8 cellular contexts compared by ENCODE assay signal in genomic region chr1:17661546-17662157, GRCh38.
DNase-seq lines count a peak whose midpoint lies in the region; ATAC-seq and TF ChIP-seq lines count a peak whose summit lies in the region.

No MANE protein-coding gene starts in this region.

- H3K4me3 Mint-ChIP-seq in activated CD4-positive, alpha-beta memory T cell treated with anti-CD3 and anti-CD28 coated beads for 36 hours = no peak overlapping the region
- H3K4me3 Mint-ChIP-seq in endodermal cell = no peak overlapping the region
- H3K4me3 Mint-ChIP-seq in stimulated activated naive B cell treated with anti-CD40 and anti-IgM and Interleukin-4, amounts not matched to agents 10 μg/mL and 1 μg/mL and 100 μg/mL, for 72 hours = no peak overlapping the region

- no peak overlapping the region for H3K27ac ChIP-seq in endodermal cell (ENCODE audit: low read depth, low read length)

- H3K4me1 Mint-ChIP-seq in activated CD4-positive, alpha-beta memory T cell treated with anti-CD3 and anti-CD28 coated beads for 36 hours (ENCODE audit: low read depth) = no peaks in the 10 kb centered on the region
- H3K4me1 Mint-ChIP-seq in endodermal cell = no peaks in the 10 kb centered on the region
- H3K4me1 Mint-ChIP-seq in stimulated activated naive B cell treated with anti-CD40 and anti-IgM and Interleukin-4, amounts not matched to agents 10 μg/mL and 1 μg/mL and 100 μg/mL, for 72 hours = peaks cover 0 to 4% of the 10 kb centered on the region in 2 donors

- TF ChIP-seq CTCF in endodermal cell (conservative IDR thresholded peaks at IDR 0.05) = peak; percentile 94
- TF ChIP-seq CTCF in mucosa of descending colon (IDR thresholded peaks at IDR 0.05) = no peak

- DNase-seq in SIG-M5 treated with dmso at 0.1 percent for 504 hours (lab: John Stamatoyannopoulos, UW; ENCODE audit: unreplicated experiment) (peak; percentile 38), SIG-M5 (lab: John Stamatoyannopoulos, UW) (no peak), NCI-H128 (lab: John Stamatoyannopoulos, UW; ENCODE audit: unreplicated experiment) (peak; percentile 10), endodermal cell (peak; percentile 95), mucosa of descending colon (peak in 2 of 3 donors; percentile 51 to 67)
- DNase-seq in activated CD4-positive, alpha-beta memory T cell treated with anti-CD3 and anti-CD28 coated beads for 36 hours = peak; percentile 70
- peak; percentile 51 for DNase-seq in stimulated activated naive B cell treated with anti-CD40 and anti-IgM and Interleukin-4, amounts not matched to agents 10 μg/mL and 1 μg/mL and 100 μg/mL, for 72 hours

- no peaks in the 10 kb centered on the region for H3K36me3 Mint-ChIP-seq in activated CD4-positive, alpha-beta memory T cell treated with anti-CD3 and anti-CD28 coated beads for 36 hours
- H3K36me3 Mint-ChIP-seq in endodermal cell (ENCODE audit: low read depth) = peaks cover 2% of the 10 kb centered on the region
- H3K36me3 Mint-ChIP-seq in stimulated activated naive B cell treated with anti-CD40 and anti-IgM and Interleukin-4, amounts not matched to agents 10 μg/mL and 1 μg/mL and 100 μg/mL, for 72 hours = no peaks in the 10 kb centered on the region

- 62 to 64% methylated on average over 12 to 15 of the region's 15 CpGs for WGBS in endodermal cell (ENCODE audit: insufficient coverage in 1 of 2, insufficient read length in 1 of 2), 2 experiments

- H3K4me1 ChIP-seq in endodermal cell (ENCODE audit: control insufficient read depth, insufficient read depth, low read length) (no peaks in the 10 kb centered on the region), mucosa of descending colon (ENCODE audit: low read depth) (no peaks in the 10 kb centered on the region)

- H3K9me3 ChIP-seq in endodermal cell (ENCODE audit: control insufficient read depth, low read length) = no peaks in the 10 kb centered on the region
- no peaks in the 10 kb centered on the region for H3K9me3 ChIP-seq in mucosa of descending colon

- POLR2A ChIA-PET in activated CD4-positive, alpha-beta memory T cell treated with anti-CD3 and anti-CD28 coated beads for 36 hours (lab: Charles Lee) = no interaction called here

- no peaks in the 10 kb centered on the region for H3K27me3 ChIP-seq in endodermal cell (ENCODE audit: control insufficient read depth, insufficient read depth, low read length, poor library complexity, severe bottlenecking)

- H3K36me3 ChIP-seq in endodermal cell (ENCODE audit: control insufficient read depth, insufficient read depth, low read length) (no peaks in the 10 kb centered on the region), mucosa of descending colon (ENCODE audit: low read depth) (peaks cover 14% of the 10 kb centered on the region)

- no peak overlapping the region for H3K27ac Mint-ChIP-seq in activated CD4-positive, alpha-beta memory T cell treated with anti-CD3 and anti-CD28 coated beads for 36 hours
- no peak overlapping the region for H3K27ac Mint-ChIP-seq in endodermal cell
- no peak overlapping the region for H3K27ac Mint-ChIP-seq in stimulated activated naive B cell treated with anti-CD40 and anti-IgM and Interleukin-4, amounts not matched to agents 10 μg/mL and 1 μg/mL and 100 μg/mL, for 72 hours

- CTCF ChIA-PET in activated CD4-positive, alpha-beta memory T cell treated with anti-CD3 and anti-CD28 coated beads for 36 hours (lab: Charles Lee) = interaction anchor here (0.6 to 1.9 kb wide), 24 partner anchors 12 to 920 kb away, joined by 3 to 19 read pairs (median 3); no protein-coding TSS in a partner anchor

- no peak overlapping the region for H3K9ac ChIP-seq in endodermal cell (ENCODE audit: extremely low read depth, low read length, poor library complexity, severe bottlenecking)

- no peaks in the 10 kb centered on the region for H3K9me3 Mint-ChIP-seq in activated CD4-positive, alpha-beta memory T cell treated with anti-CD3 and anti-CD28 coated beads for 36 hours
- H3K9me3 Mint-ChIP-seq in endodermal cell = no peaks in the 10 kb centered on the region
- no peaks in the 10 kb centered on the region for H3K9me3 Mint-ChIP-seq in stimulated activated naive B cell treated with anti-CD40 and anti-IgM and Interleukin-4, amounts not matched to agents 10 μg/mL and 1 μg/mL and 100 μg/mL, for 72 hours

- H3K27me3 Mint-ChIP-seq in activated CD4-positive, alpha-beta memory T cell treated with anti-CD3 and anti-CD28 coated beads for 36 hours = no peaks in the 10 kb centered on the region
- H3K27me3 Mint-ChIP-seq in endodermal cell (ENCODE audit: insufficient read depth) = no peaks in the 10 kb centered on the region
- peaks cover 0 to 9% of the 10 kb centered on the region in 2 donors for H3K27me3 Mint-ChIP-seq in stimulated activated naive B cell treated with anti-CD40 and anti-IgM and Interleukin-4, amounts not matched to agents 10 μg/mL and 1 μg/mL and 100 μg/mL, for 72 hours

- peak; percentile 58 for ATAC-seq in mucosa of descending colon
- ATAC-seq in stimulated activated naive B cell treated with anti-CD40 and anti-IgM and Interleukin-4, amounts not matched to agents 10 μg/mL and 1 μg/mL and 100 μg/mL, for 72 hours (replicated peaks) = peak; percentile 62 to 68
- ATAC-seq in HG02852 (IDR thresholded peaks at IDR 0.05; ENCODE audit: unreplicated experiment) = no peak

- intact Hi-C loops in activated CD4-positive, alpha-beta memory T cell treated with anti-CD3 and anti-CD28 coated beads for 36 hours (cut with micrococcal nuclease) = no loop called here
- intact Hi-C loops in mucosa of descending colon (cut with DNase I, micrococcal nuclease) = loop anchor here in 1 of 2 donors (5.0 kb wide), 1 partner anchor 441 kb away; no protein-coding TSS in a partner anchor

- no peak overlapping the region for H3K4me3 ChIP-seq in endodermal cell (ENCODE audit: low read length)
- H3K4me3 ChIP-seq in mucosa of descending colon = no peak overlapping the region
